Comparison of ENCODE assay signal across 15 cellular contexts in genomic region chr22:47209077-47209514, GRCh38.
DNase-seq lines count a peak whose midpoint lies in the region; ATAC-seq and TF ChIP-seq lines count a peak whose summit lies in the region.
"Had no signal": no experiment of that assay in that cellular context is flagged by ENCODE, and none has a peak within 500 bp of the region (broad histone marks: within the 10 kb centered on the region; RNA-seq: fewer than 3 reads in every experiment).

No MANE protein-coding gene starts in this region.

- WGBS in right cardiac atrium: 64% methylated on average over 10 of the region's 10 CpGs
- WGBS in heart right ventricle, 2 donors: 62 to 74% methylated on average over 10 of the region's 10 CpGs
- 79% methylated on average over 8 of the region's 10 CpGs for WGBS in esophagus muscularis mucosa

- H3K4me3 ChIP-seq in right cardiac atrium (ENCODE audit: low read length) (no peak overlapping the region), heart right ventricle (no peak overlapping the region), esophagus muscularis mucosa (no peak overlapping the region)
- H3K4me3 ChIP-seq: HAP-1 had no signal

- H3K27me3 ChIP-seq in right cardiac atrium (ENCODE audit: control insufficient read depth, insufficient read depth): no peaks in the 10 kb centered on the region
- peaks cover 0 to 18% (median 8%) of the 10 kb centered on the region in 7 donors for H3K27me3 ChIP-seq in heart right ventricle
- peaks cover 0 to 43% (median 0%) of the 10 kb centered on the region in 4 donors for H3K27me3 ChIP-seq in esophagus muscularis mucosa

- DNase-seq in right cardiac atrium (no peak), heart right ventricle (no peak), esophagus muscularis mucosa (ENCODE audit: extremely low spot score) (peak; percentile 55), posterior vena cava (ENCODE audit: low spot score) (peak; percentile 44)
- DNase-seq: AML-193; Calu3; CD4-positive, CD25-positive, alpha-beta regulatory T cell; NCI-H146; NCI-H2081 treated with DMSO at 0.1 percent for 48 hours; NCI-H2227 treated with DMSO at 0.1 percent for 48 hours; NCI-H524 treated with DMSO at 0.1 percent for 48 hours had no signal

- no peak for TF ChIP-seq CTCF in heart right ventricle (IDR thresholded peaks at IDR 0.05)
- no peak for TF ChIP-seq CTCF in esophagus muscularis mucosa (IDR thresholded peaks at IDR 0.05)

- H3K36me3 ChIP-seq in heart right ventricle: no peaks in the 10 kb centered on the region
- H3K36me3 ChIP-seq in esophagus muscularis mucosa: no peaks in the 10 kb centered on the region
- H3K36me3 ChIP-seq: HAP-1 had no signal

- TF ChIP-seq EP300 in esophagus muscularis mucosa (IDR thresholded peaks at IDR 0.05): no peak

- ATAC-seq in right cardiac atrium: peak; percentile 26 to 40
- no peak for ATAC-seq in heart right ventricle
- no peak for ATAC-seq in HG03342 (IDR thresholded peaks at IDR 0.05; ENCODE audit: unreplicated experiment)
- ATAC-seq in GM18858 (IDR thresholded peaks at IDR 0.05; ENCODE audit: unreplicated experiment): no peak
- no peak for ATAC-seq in HG02981 (IDR thresholded peaks at IDR 0.05; ENCODE audit: unreplicated experiment)

- intact Hi-C loops in right cardiac atrium (cut with DNase I) (no loop called here), heart right ventricle (cut with DNase I) (no loop called here), esophagus muscularis mucosa (cut with DNase I) (no loop called here), posterior vena cava (cut with DNase I) (no loop called here)

- H3K9me3 ChIP-seq in right cardiac atrium (ENCODE audit: control insufficient read depth, low read length) (no peaks in the 10 kb centered on the region), heart right ventricle (no peaks in the 10 kb centered on the region), esophagus muscularis mucosa (no peaks in the 10 kb centered on the region)
- H3K9me3 ChIP-seq: HAP-1 had no signal

- TF ChIP-seq POLR2A in esophagus muscularis mucosa (IDR thresholded peaks at IDR 0.05; ENCODE audit: low read depth): no peak

- H3K4me1 ChIP-seq in right cardiac atrium (ENCODE audit: control insufficient read depth, insufficient read depth, low read length): no peaks in the 10 kb centered on the region
- H3K4me1 ChIP-seq in heart right ventricle: no peaks in the 10 kb centered on the region
- H3K4me1 ChIP-seq in esophagus muscularis mucosa: no peaks in the 10 kb centered on the region
- H3K4me1 ChIP-seq: HAP-1 had no signal

- H3K27ac ChIP-seq in right cardiac atrium (ENCODE audit: low read length) (no peak overlapping the region), heart right ventricle (no peak overlapping the region), esophagus muscularis mucosa (replicated peaks in 1 of 4) (no peak overlapping the region)

Comparison
In these comparisons a context has a peak if more than half of its experiments do, and no peak if none do; other contexts are left out.
1. ATAC-seq: peak in right cardiac atrium (2 of 2); none in heart right ventricle (0 of 8), HG03342 (single experiment), GM18858 (single experiment) and HG02981 (single experiment).
2. DNase-seq: peak in esophagus muscularis mucosa (single experiment) and posterior vena cava (single experiment); none in right cardiac atrium (0 of 3) and heart right ventricle (0 of 2).